ENCODE assay signal across 8 cellular contexts in the genomic region with DNA sequence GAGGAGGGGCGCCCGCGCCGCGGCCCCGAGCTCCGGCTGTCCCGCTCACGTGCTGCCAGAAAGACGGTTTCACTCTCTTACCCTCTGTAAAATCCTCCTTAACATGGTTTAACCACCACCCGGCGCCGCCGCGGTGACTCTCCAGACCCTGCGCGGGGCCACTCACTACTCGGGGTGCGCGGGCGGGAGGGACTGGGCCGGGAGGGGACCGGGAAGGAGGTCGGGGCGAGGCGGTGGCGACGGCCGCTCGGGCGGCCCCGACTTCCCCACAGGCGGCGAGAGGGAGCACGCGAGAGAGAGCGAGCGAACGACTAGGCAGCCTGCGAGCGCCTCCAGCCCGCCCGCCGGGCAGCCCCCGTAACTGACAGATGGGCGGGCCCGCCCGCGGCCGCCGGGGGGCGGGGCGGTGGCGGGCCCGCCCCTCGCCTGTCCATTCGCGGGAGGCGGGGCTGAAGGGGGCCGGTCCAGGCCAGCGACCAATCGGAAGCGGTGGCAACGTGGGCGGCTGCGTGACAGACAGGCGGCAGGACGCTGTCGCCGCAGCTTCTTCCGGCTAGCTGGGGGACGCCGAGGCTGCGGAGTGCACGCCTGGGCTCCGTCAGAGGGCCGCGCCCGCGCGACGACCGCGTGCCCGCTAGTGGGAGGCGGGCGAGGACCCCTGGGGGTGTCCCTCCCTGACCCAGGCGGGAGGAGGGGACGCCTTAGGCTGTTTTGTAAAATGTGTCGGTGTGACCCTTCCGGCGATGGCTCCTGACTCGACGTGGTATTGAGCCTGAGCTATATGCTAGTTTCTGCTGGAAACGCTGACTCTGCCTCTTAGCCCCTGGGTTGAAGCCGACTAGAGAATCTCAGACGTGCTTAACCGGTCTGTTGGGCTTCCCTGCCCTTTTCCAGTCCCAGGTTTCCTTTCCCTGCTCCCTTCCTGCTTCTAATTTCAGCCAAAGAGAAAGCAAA. TPM values are rescaled to one million over a fixed set of nuclear protein-coding genes. Genes with fewer than 3 reads are reported as not detected.
DNase-seq lines count a peak whose midpoint lies in the region; ATAC-seq, FAIRE-seq and TF ChIP-seq lines count a peak whose summit lies in the region.

A gene (minus strand): TSS at position 334 of the 954 bp plus-strand sequence. CDS start 229 bp downstream, at position 105.

- H3K36me3 ChIP-seq in HUES64 (ENCODE audit: insufficient read depth, low read length) (no peaks in the 10 kb centered on the region), OCI-LY1 (ENCODE audit: insufficient read depth, low read length) (no peaks in the 10 kb centered on the region), endothelial cell of umbilical vein (ENCODE audit: control insufficient read depth in 2 of 2, extremely low read depth in 1 of 2, insufficient read depth in 2 of 2, low read length in 2 of 2) (no peaks in the 10 kb centered on the region)

- CTCF ChIA-PET in endothelial cell of umbilical vein (lab: Charles Lee): interaction anchor here (1.0 to 4.5 kb wide), 11 partner anchors 15 to 490 kb away, joined by 3 to 28 read pairs (median 5); no protein-coding TSS in a partner anchor

- dilution Hi-C loops in endothelial cell of umbilical vein (cut with MboI; ENCODE audit: extremely low pct_ligation_motif_present, low sequenced_read_pairs): no loop called here

- no peaks in the 10 kb centered on the region for H3K9me2 ChIP-seq in OCI-LY1 (ENCODE audit: low read depth, low read length)

- H3F3A ChIP-seq in OCI-LY1 (ENCODE audit: insufficient read depth, low read length): no peaks in the 10 kb centered on the region

- no peaks in the 10 kb centered on the region for H3K9me1 ChIP-seq in endothelial cell of umbilical vein (replicated peaks; ENCODE audit: control insufficient read depth, extremely low read depth, insufficient read depth, low read length)

- H3K79me2 ChIP-seq in OCI-LY1 (ENCODE audit: insufficient read depth, low read length) (peaks cover 37% of the 10 kb centered on the region), endothelial cell of umbilical vein (ENCODE audit: control insufficient read depth, insufficient read depth, low read length) (peaks cover 43% of the 10 kb centered on the region)

- H3K27ac ChIP-seq in HUES64 (ENCODE audit: low read depth, low read length) (peak within 1 kb of the TSS; percentile 82), OCI-LY1 (ENCODE audit: low read depth, low read length, poor library complexity, severe bottlenecking) (peak within 1 kb of the TSS; percentile 51), endothelial cell of umbilical vein (ENCODE audit: insufficient read depth, low read depth, low read length) (peak within 1 kb of the TSS; percentile 90)

- H2AFZ ChIP-seq in OCI-LY1 (ENCODE audit: low read length) (peak within 1 kb of the TSS; percentile 13), endothelial cell of umbilical vein (ENCODE audit: low read depth, low read length) (peak within 1 kb of the TSS; percentile 78)

- under 1% methylated on average over 98 of the region's 98 CpGs for WGBS in HUES64

- FAIRE-seq in D721Med (lab: Jason Lieb, UNC): no peak
- peak; percentile 87 for FAIRE-seq in endothelial cell of umbilical vein (lab: Jason Lieb, UNC)

- H3K9ac ChIP-seq in HUES64 (ENCODE audit: low read depth, low read length): peak within 1 kb of the TSS; percentile 73
- H3K9ac ChIP-seq in OCI-LY1 (ENCODE audit: low read length): peak within 1 kb of the TSS; percentile 84
- peak within 1 kb of the TSS; percentile 97 for H3K9ac ChIP-seq in endothelial cell of umbilical vein (replicated peaks; ENCODE audit: extremely low read depth, insufficient read depth, low read length)

- peak within 1 kb of the TSS; percentile 88 for H3K4me2 ChIP-seq in OCI-LY1 (ENCODE audit: low read length)
- peak within 1 kb of the TSS; percentile 98 for H3K4me2 ChIP-seq in endothelial cell of umbilical vein (ENCODE audit: insufficient read depth, low read length)

- H3K4me3 ChIP-seq in HUES64 (ENCODE audit: low read length) (peak within 1 kb of the TSS; percentile 69), OCI-LY1 (ENCODE audit: low read depth, low read length, poor library complexity, severe bottlenecking) (peak within 1 kb of the TSS; percentile 67), endothelial cell of umbilical vein (replicated peaks in 1 of 3; ENCODE audit: insufficient read depth in 1 of 3, low read depth in 1 of 3, low read length in 3 of 3) (peak within 1 kb of the TSS; percentile 91 to 97 (median 95))

- ATAC-seq in GM21447 (IDR thresholded peaks at IDR 0.05; ENCODE audit: unreplicated experiment): peak; percentile 81

- DNase-seq in D721Med (ENCODE audit: insufficient read length, low spot score) (peak; percentile 58), endothelial cell of umbilical vein (ENCODE audit: low read depth, low spot score) (peak; percentile 96), middle frontal gyrus (ENCODE audit: extremely low spot score, low spot score) (peak; percentile 92)
- DNase-seq in activated CD8-positive, alpha-beta memory T cell treated with anti-CD3 and anti-CD28 coated beads, Interleukin-2, amount 50 U/mL, for 48 hours: peak; percentile 98
- peak; percentile 95 to 97 for DNase-seq in stimulated activated CD8-positive, alpha-beta memory T cell treated with anti-CD3 and anti-CD28 coated beads, Interleukin-2, amount 100 ng/mL, for 48 hours (ENCODE audit: low read depth in 2 of 2)

- no peaks in the 10 kb centered on the region for H4K20me1 ChIP-seq in OCI-LY1 (ENCODE audit: insufficient read depth, low read length)
- H4K20me1 ChIP-seq in endothelial cell of umbilical vein (replicated peaks; ENCODE audit: control insufficient read depth, extremely low read depth, insufficient read depth, low read length): no peaks in the 10 kb centered on the region

- intact Hi-C loops in endothelial cell of umbilical vein (cut with micrococcal nuclease): loop anchor here (1.0 to 10.0 kb wide), 8 partner anchors 29 to 488 kb away; a partner anchor contains a TSS

- H3K9me3 ChIP-seq in HUES64 (ENCODE audit: insufficient read depth, low read depth, low read length) (no peaks in the 10 kb centered on the region), OCI-LY1 (ENCODE audit: low read length) (no peaks in the 10 kb centered on the region), endothelial cell of umbilical vein (replicated peaks; ENCODE audit: control insufficient read depth, insufficient read depth, low read length) (no peaks in the 10 kb centered on the region)

- BruUV-seq in endothelial cell of umbilical vein (replicated peaks; lab: Mats Ljungman, UMichigan): TSS peak; percentile 30

- TF ChIP-seq CTCF in D721Med (IDR thresholded peaks at IDR 0.05; ENCODE audit: insufficient read depth, missing control alignments) (no peak), OCI-LY1 (IDR thresholded peaks at IDR 0.05; ENCODE audit: low read length) (peak; percentile 17; the same call in 1 of the 2 replicates), endothelial cell of umbilical vein (IDR thresholded peaks at IDR 0.05; ENCODE audit: extremely low read depth in 1 of 2, insufficient read depth in 1 of 2, low read depth in 1 of 2, low read length in 2 of 2) (peak in 1 of 2 donors; percentile 34)

- POLR2A ChIA-PET in endothelial cell of umbilical vein (lab: Charles Lee): no interaction called here

- peak; percentile 83 for TF ChIP-seq POLR2A in endothelial cell of umbilical vein (IDR thresholded peaks at IDR 0.05; ENCODE audit: low read depth, low read length)

- H3K27me3 ChIP-seq in HUES64 (ENCODE audit: insufficient read depth, low read length): no peaks in the 10 kb centered on the region
- H3K27me3 ChIP-seq in OCI-LY1 (ENCODE audit: insufficient read depth, low read length): no peaks in the 10 kb centered on the region
- no peaks in the 10 kb centered on the region for H3K27me3 ChIP-seq in endothelial cell of umbilical vein (ENCODE audit: control insufficient read depth in 2 of 2, insufficient read depth in 2 of 2, low read length in 2 of 2)

- H3K4me1 ChIP-seq in HUES64 (ENCODE audit: insufficient read depth, low read length) (peaks cover 39% of the 10 kb centered on the region), OCI-LY1 (ENCODE audit: insufficient read depth, low read length, severe bottlenecking) (peaks cover 31% of the 10 kb centered on the region), endothelial cell of umbilical vein (ENCODE audit: control insufficient read depth, extremely low read depth, insufficient read depth, low read length) (peaks cover 17% of the 10 kb centered on the region)

TF ChIP-seq in endothelial cell of umbilical vein, 7 proteins besides CTCF, POLR2A, EP300 and RAD21:
- TF ChIP-seq EZH2 (IDR thresholded peaks at IDR 0.05; ENCODE audit: borderline replicate concordance, low read depth, low read length, severe bottlenecking): no peak
- TF ChIP-seq, protein P1, sequence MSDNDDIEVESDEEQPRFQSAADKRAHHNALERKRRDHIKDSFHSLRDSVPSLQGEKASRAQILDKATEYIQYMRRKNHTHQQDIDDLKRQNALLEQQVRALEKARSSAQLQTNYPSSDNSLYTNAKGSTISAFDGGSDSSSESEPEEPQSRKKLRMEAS (IDR thresholded peaks at IDR 0.05; ENCODE audit: insufficient read depth, insufficient read length): peak; percentile 46
- peak; percentile 93 for TF ChIP-seq POLR2AphosphoS5 (IDR thresholded peaks at IDR 0.05; ENCODE audit: insufficient read depth, low read depth, low read length)

RNA-seq across cellular contexts. Expression of the gene that starts here (rescaled TPM):
- polyA plus RNA-seq in HUES64 (2013, experiment 1 of 2): 7.6 TPM
- polyA plus RNA-seq in HUES64 (2013, experiment 2 of 2): 7.5 TPM
- 37.9 and 38.8 TPM in 2 replicates for total RNA-seq in endothelial cell of umbilical vein
- 1.9 and 2.6 TPM in 2 replicates for polyA plus RNA-seq in endothelial cell of umbilical vein
- polyA plus RNA-seq in endothelial cell of umbilical vein (2011; cell fraction: cytosol; rRNA removed): 4.3 and 5.4 TPM in 2 replicates
- 10.9 and 12.8 TPM in 2 replicates for polyA plus RNA-seq in endothelial cell of umbilical vein (2011; cell fraction: nucleus; rRNA removed)
- polyA plus RNA-seq in endothelial cell of umbilical vein (2012): 28.8 and 28.9 TPM in 2 replicates
- 4.2 and 5.4 TPM in 2 replicates for polyA minus RNA-seq in endothelial cell of umbilical vein
- 8.8 TPM for polyA minus RNA-seq in endothelial cell of umbilical vein (2011; cell fraction: cytosol; rRNA and poly(A)+ RNA removed)
- 13.4 and 25.4 TPM in 2 replicates for polyA minus RNA-seq in endothelial cell of umbilical vein (2011; cell fraction: nucleus; rRNA and poly(A)+ RNA removed)

Comparison
In these comparisons a context has a peak if more than half of its experiments do, and no peak if none do; other contexts are left out.
1. Peak in every context shown above with its lines: DNase-seq, ATAC-seq, H3K4me3 ChIP-seq and H3K27ac ChIP-seq.